ENCODE assay signal across 16 cellular contexts in genomic region chr5:74624501-74624900, GRCh38. TPM values are rescaled to one million over a fixed set of nuclear protein-coding genes. Genes with fewer than 3 reads are reported as not detected.
DNase-seq lines count a peak whose midpoint lies in the region; ATAC-seq lines count a peak whose summit lies in the region.
"Had no signal": no experiment of that assay in that cellular context is flagged by ENCODE, and none has a peak within 500 bp of the region (broad histone marks: within the 10 kb centered on the region; RNA-seq: fewer than 3 reads in every experiment).

No MANE protein-coding gene starts in this region.

- no peak overlapping the region for H3K27ac ChIP-seq in caudate nucleus (ENCODE audit: low read depth, low read length)

- DNase-seq in HT1080 (ENCODE audit: low read depth), result peak; percentile 45
- DNase-seq in amniotic epithelial cell (ENCODE audit: low read depth), result peak; percentile 49
- peak; percentile 97 for DNase-seq in islet precursor cell
- DNase-seq in retina, result peak; percentile 0
- no peak for DNase-seq in caudate nucleus (lab: John Stamatoyannopoulos, UW)
- DNase-seq in HuH-7.5 (ENCODE audit: low spot score), result no peak
- DNase-seq: activated CD4-positive, alpha-beta T cell treated with anti-CD3 and anti-CD28 coated beads, Interleukin-2, amount 50 U/mL, for 1 hour; activated CD8-positive, alpha-beta memory T cell treated with anti-CD3 and anti-CD28 coated beads, Interleukin-2, amount 50 U/mL, for 48 hours; activated naive CD4-positive, alpha-beta T cell; amygdala; CD4-positive, CD25-positive, alpha-beta regulatory T cell; H7; hypothalamus; NCI-H524 treated with DMSO at 0.1 percent for 48 hours; SHP77 treated with DMSO at 0.1 percent for 48 hours had no signal

- no peak for ATAC-seq in HG03045 (IDR thresholded peaks at IDR 0.05; ENCODE audit: unreplicated experiment)

RNA-seq across cellular contexts. Expression of gene ENC1, which starts 16.0 kb away (rescaled TPM):
- total RNA-seq in HT1080 (2014; rRNA removed; shearing (Covaris generic)), result 44.6 and 72.0 TPM in 2 replicates
- 28.5 and 34.4 TPM in 2 replicates for polyA plus RNA-seq in HT1080 (2015; cell fraction: cytosol; rRNA removed)
- 64.0 and 65.8 TPM in 2 replicates for polyA plus RNA-seq in HT1080 (2015; cell fraction: nucleus; rRNA removed)

Comparison
In these comparisons a context has a peak if more than half of its experiments do, and no peak if none do; other contexts are left out.
1. DNase-seq: peak in HT1080 (single experiment), amniotic epithelial cell (single experiment), islet precursor cell (single experiment) and retina (single experiment); none in caudate nucleus (0 of 61) and HuH-7.5 (single experiment).